ENCODE assay signal across 19 cellular contexts in genomic region chrX:47723083-47723482, GRCh38.
"Had no signal": no experiment of that assay in that cellular context is flagged by ENCODE, and none has a peak within 500 bp of the region (broad histone marks: within the 10 kb centered on the region; RNA-seq: fewer than 3 reads in every experiment).

No MANE protein-coding gene starts in this region.

- H3K27me3 Mint-ChIP-seq: IgD-negative memory B cell had no signal

- H3K27ac ChIP-seq: HL-60, KMS-11, SJSA1, SK-N-MC had no signal

- DNase-seq: Kasumi-1, NCI-H1092 treated with DMSO at 0.1 percent for 48 hours, NCI-H1417 treated with DMSO at 0.1 percent for 48 hours, NCI-H1694 treated with DMSO at 0.1 percent for 48 hours, NCI-H1930, NCI-H2081, NCI-H2107, NCI-H2171 treated with DMSO at 0.1 percent for 48 hours, NCI-H345, NCI-H446 treated with DMSO at 0.1 percent for 48 hours, NCI-H510A treated with DMSO at 0.1 percent for 48 hours, Right ventricle myocardium superior, SIG-M5 had no signal

- H3K36me3 Mint-ChIP-seq: IgD-negative memory B cell had no signal

- H3K9me3 ChIP-seq: SJSA1 had no signal

- H3K27ac Mint-ChIP-seq: IgD-negative memory B cell had no signal

- H3K4me1 ChIP-seq: SJSA1 had no signal

- H3K4me3 ChIP-seq: K562, SJSA1, SK-N-MC had no signal

- H3K36me3 ChIP-seq: SJSA1 had no signal

- H3K27me3 ChIP-seq: SJSA1 had no signal

- H3K4me1 Mint-ChIP-seq: IgD-negative memory B cell had no signal

- H3K4me3 Mint-ChIP-seq: IgD-negative memory B cell had no signal
